ENCODE assay signal across 35 cellular contexts in genomic region chr7:111381590-111381989, GRCh38.
"Had no signal": no experiment of that assay in that cellular context is flagged by ENCODE, and none has a peak within 500 bp of the region (broad histone marks: within the 10 kb centered on the region; RNA-seq: fewer than 3 reads in every experiment).

No MANE protein-coding gene starts in this region.

- H3K27me3 ChIP-seq: MG63 had no signal

- H3K36me3 ChIP-seq: MG63 had no signal

- DNase-seq: Karpas-422, Kasumi-1, MG63, MM.1S, MV-4-11, NCI-H1048, NCI-H1092, NCI-H1092 treated with DMSO at 0.1 percent for 48 hours, NCI-H1105, NCI-H1105 treated with DMSO at 0.1 percent for 48 hours, NCI-H1417, NCI-H1417 treated with DMSO at 0.1 percent for 48 hours, NCI-H1436, NCI-H1436 treated with DMSO at 0.1 percent for 48 hours, NCI-H146, NCI-H1694, NCI-H1694 treated with DMSO at 0.1 percent for 48 hours, NCI-H187, NCI-H187 treated with DMSO at 0.1 percent for 48 hours, NCI-H1930, NCI-H2029, NCI-H2029 treated with DMSO at 0.1 percent for 48 hours, NCI-H2081, NCI-H2081 treated with DMSO at 0.1 percent for 48 hours, NCI-H2107, NCI-H2171, NCI-H2171 treated with DMSO at 0.1 percent for 48 hours, NCI-H2227 treated with DMSO at 0.1 percent for 48 hours, NCI-H226, NCI-H345, NCI-H446, NCI-H446 treated with DMSO at 0.1 percent for 48 hours, NCI-H510A, NCI-H510A treated with DMSO at 0.1 percent for 48 hours, NCI-H524 had no signal

- H3K9me3 ChIP-seq: MG63 had no signal

- H3K4me3 ChIP-seq: MG63 had no signal
